Comparison of ENCODE assay signal across 8 cellular contexts in genomic region chr1:152047954-152048640, GRCh38. TPM values are rescaled to one million over a fixed set of nuclear protein-coding genes. Genes with fewer than 3 reads are reported as not detected.
DNase-seq lines count a peak whose midpoint lies in the region; ATAC-seq lines count a peak whose summit lies in the region.

No MANE protein-coding gene starts in this region.

- peak overlapping the region; percentile 95 for H3K27ac ChIP-seq in right cardiac atrium (ENCODE audit: low read length)

- no peak overlapping the region for H3K4me3 ChIP-seq in right cardiac atrium (ENCODE audit: low read length)

- 4% methylated on average over 13 of the region's 13 CpGs for WGBS in right cardiac atrium

- no peaks in the 10 kb centered on the region for H3K27me3 ChIP-seq in right cardiac atrium (ENCODE audit: control insufficient read depth, insufficient read depth)

- H3K4me1 ChIP-seq in right cardiac atrium (ENCODE audit: control insufficient read depth, insufficient read depth, low read length): peaks cover 3% of the 10 kb centered on the region

- ATAC-seq in GM21723 (IDR thresholded peaks at IDR 0.05; ENCODE audit: unreplicated experiment) (peak; percentile 93), right cardiac atrium (peak; percentile 96 to 97)

- H3K9me3 ChIP-seq in right cardiac atrium (ENCODE audit: control insufficient read depth, low read length): no peaks in the 10 kb centered on the region

- in situ Hi-C loops in KBM-7 (cut with MboI; ENCODE audit: low pct_unique_long_range_greater_than_20kb, low sequenced_read_pairs): no loop called here

- DNase-seq in ELR (ENCODE audit: low read depth) (peak; percentile 99), KBM-7 (peak; percentile 98), T-helper 1 cell (peak; percentile 73 to 98 (median 79)), amniotic stem cell (lab: John Stamatoyannopoulos, UW) (peak; percentile 97), right cardiac atrium (peak; percentile 95 to 96 (median 95)), renal cortical epithelial cell (ENCODE audit: low read depth) (peak; percentile 99), NCI-H1048 (lab: John Stamatoyannopoulos, UW) (no peak)

- intact Hi-C loops in right cardiac atrium (cut with DNase I): no loop called here

RNA-seq across cellular contexts. Expression of gene S100A11, which starts 11.3 kb away (rescaled TPM):
- total RNA-seq in right cardiac atrium (100 to 1,000 TPM in 3 of 4 donors, 10 to 100 TPM in 1; 56.3 to 144 (median 113) TPM), renal cortical epithelial cell (57.5 and 77.9 TPM in 2 replicates)
- 227 TPM for polyA plus RNA-seq in right cardiac atrium

RNA-seq across cellular contexts. Expression of gene TCHHL1, which starts 40.8 kb away (rescaled TPM):
- total RNA-seq in right cardiac atrium (not detected), renal cortical epithelial cell (not detected in 2 replicates)
- polyA plus RNA-seq in right cardiac atrium: not detected

RNA-seq across cellular contexts. Expression of gene S100A10, which starts 54.4 kb away (rescaled TPM):
- total RNA-seq in right cardiac atrium (100 to 1,000 TPM; 108 to 245 (median 200) TPM), renal cortical epithelial cell (221 and 239 TPM in 2 replicates)
- polyA plus RNA-seq in right cardiac atrium: 223 TPM
